ENCODE assay signal across 9 cellular contexts in the genomic region with DNA sequence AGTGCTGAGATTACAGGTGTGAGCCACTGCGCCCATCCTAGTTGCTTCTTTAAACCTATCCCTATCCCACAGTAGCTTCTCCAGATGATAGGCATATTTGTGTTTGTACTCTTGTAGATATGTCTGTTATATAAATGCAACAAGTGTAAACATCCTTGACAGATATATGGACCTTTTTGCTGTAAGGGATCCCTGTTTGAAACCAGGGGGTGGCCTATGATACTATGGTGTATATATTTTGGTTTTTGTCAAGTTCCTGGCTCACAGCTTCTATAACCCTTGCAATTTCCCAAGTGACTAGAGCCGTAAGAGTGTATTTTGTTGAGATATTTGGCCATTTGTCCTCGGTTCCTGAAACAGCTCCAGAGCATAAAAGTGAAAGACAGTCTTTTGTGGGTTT. TPM values are rescaled to one million over a fixed set of nuclear protein-coding genes. Genes with fewer than 3 reads are reported as not detected.
DNase-seq lines count a peak whose midpoint lies in the region; ATAC-seq and TF ChIP-seq lines count a peak whose summit lies in the region.
"Had no signal": no experiment of that assay in that cellular context is flagged by ENCODE, and none has a peak within 500 bp of the region (broad histone marks: within the 10 kb centered on the region; RNA-seq: fewer than 3 reads in every experiment).

No MANE protein-coding gene starts in this region.

- peaks cover 30 to 46% (median 44%) of the 10 kb centered on the region in 3 donors for H3K36me3 ChIP-seq in tibial artery

- no peaks in the 10 kb centered on the region for H3K9me3 ChIP-seq in tibial artery

- no peaks in the 10 kb centered on the region for H3K9me3 Mint-ChIP-seq in activated T-cell treated with anti-CD3 and anti-CD28 coated beads, Interleukin-2, amount 50 U/mL, for 72 hours
- H3K9me3 Mint-ChIP-seq in mesothelial cell of epicardium: no peaks in the 10 kb centered on the region

- H3K4me3 ChIP-seq in coronary artery: peak overlapping the region; percentile 14
- H3K4me3 ChIP-seq in tibial artery: peak overlapping the region in 1 of 2 donors; percentile 19

- H3K27ac Mint-ChIP-seq in activated T-cell treated with anti-CD3 and anti-CD28 coated beads, Interleukin-2, amount 50 U/mL, for 72 hours: peak overlapping the region; percentile 77
- H3K27ac Mint-ChIP-seq in mesothelial cell of epicardium: peak overlapping the region; percentile 94

- H3K4me1 ChIP-seq in tibial artery: peaks cover 0 to 73% (median 49%) of the 10 kb centered on the region in 4 donors

- H3K27me3 Mint-ChIP-seq in activated T-cell treated with anti-CD3 and anti-CD28 coated beads, Interleukin-2, amount 50 U/mL, for 72 hours (ENCODE audit: low read depth): no peaks in the 10 kb centered on the region
- H3K27me3 Mint-ChIP-seq in mesothelial cell of epicardium (ENCODE audit: low read depth): no peaks in the 10 kb centered on the region

- intact Hi-C loops in tibial artery (cut with DNase I; ENCODE audit: low total_unique reads): no loop called here

- no peak for DNase-seq in activated T-cell treated with anti-CD3 and anti-CD28 coated beads, Interleukin-2, amount 50 U/mL, for 72 hours
- DNase-seq in activated T-cell treated with anti-CD3 and anti-CD28 coated beads, Interleukin-2, amount 50 U/mL, for 48 hours: no peak
- DNase-seq in coronary artery (ENCODE audit: low spot score): no peak
- no peak for DNase-seq in mesothelial cell of epicardium (ENCODE audit: low spot score in 2 of 2, unreplicated experiment in 2 of 2)
- no peak for DNase-seq in tibial artery
- no peak for DNase-seq in NCI-H226
- DNase-seq in germinal center (ENCODE audit: low spot score): no peak
- DNase-seq: MV-4-11 had no signal

- peaks cover 80% of the 10 kb centered on the region for H3K4me1 Mint-ChIP-seq in activated T-cell treated with anti-CD3 and anti-CD28 coated beads, Interleukin-2, amount 50 U/mL, for 72 hours (ENCODE audit: low read depth)
- peaks cover 57% of the 10 kb centered on the region for H3K4me1 Mint-ChIP-seq in mesothelial cell of epicardium

- TF ChIP-seq CTCF in coronary artery (IDR thresholded peaks at IDR 0.05): no peak
- no peak for TF ChIP-seq CTCF in mesothelial cell of epicardium (IDR thresholded peaks at IDR 0.05; ENCODE audit: unreplicated experiment)
- TF ChIP-seq CTCF in tibial artery (IDR thresholded peaks at IDR 0.05): no peak

- H3K27ac ChIP-seq in coronary artery (peak overlapping the region; percentile 82 to 89), tibial artery (peak overlapping the region; percentile 74 to 80)

- H3K27me3 ChIP-seq in tibial artery: no peaks in the 10 kb centered on the region

- H3K4me3 Mint-ChIP-seq in activated T-cell treated with anti-CD3 and anti-CD28 coated beads, Interleukin-2, amount 50 U/mL, for 72 hours: no peak overlapping the region
- peak overlapping the region; percentile 50 for H3K4me3 Mint-ChIP-seq in mesothelial cell of epicardium

- ATAC-seq in activated T-cell treated with anti-CD3 and anti-CD28 coated beads, Interleukin-2, amount 50 U/mL, for 72 hours (replicated peaks in 1 of 2): no peak
- no peak for ATAC-seq in GM18858 (IDR thresholded peaks at IDR 0.05; ENCODE audit: unreplicated experiment)

- H3K36me3 Mint-ChIP-seq in activated T-cell treated with anti-CD3 and anti-CD28 coated beads, Interleukin-2, amount 50 U/mL, for 72 hours (ENCODE audit: insufficient read depth in 2 of 2): peaks cover 8 to 46% of the 10 kb centered on the region in 2 donors
- peaks cover 32% of the 10 kb centered on the region for H3K36me3 Mint-ChIP-seq in mesothelial cell of epicardium

RNA-seq across cellular contexts. Expression of a gene that starts 9.7 kb away (rescaled TPM):
- total RNA-seq in activated T-cell treated with anti-CD3 and anti-CD28 coated beads, Interleukin-2, amount 50 U/mL, for 72 hours: 10 to 100 TPM; 26.7 to 31.2 TPM
- total RNA-seq in mesothelial cell of epicardium: 13.9 to 14.7 TPM (median 13.9 TPM) in 3 replicates

RNA-seq across cellular contexts. Expression of a gene that starts 15.5 kb away (rescaled TPM):
- 100 to 1,000 TPM; 207 to 229 TPM for total RNA-seq in activated T-cell treated with anti-CD3 and anti-CD28 coated beads, Interleukin-2, amount 50 U/mL, for 72 hours
- 144 to 154 TPM (median 149 TPM) in 3 replicates for total RNA-seq in mesothelial cell of epicardium
